Comparison of ENCODE assay signal across 28 cellular contexts in the genomic region with DNA sequence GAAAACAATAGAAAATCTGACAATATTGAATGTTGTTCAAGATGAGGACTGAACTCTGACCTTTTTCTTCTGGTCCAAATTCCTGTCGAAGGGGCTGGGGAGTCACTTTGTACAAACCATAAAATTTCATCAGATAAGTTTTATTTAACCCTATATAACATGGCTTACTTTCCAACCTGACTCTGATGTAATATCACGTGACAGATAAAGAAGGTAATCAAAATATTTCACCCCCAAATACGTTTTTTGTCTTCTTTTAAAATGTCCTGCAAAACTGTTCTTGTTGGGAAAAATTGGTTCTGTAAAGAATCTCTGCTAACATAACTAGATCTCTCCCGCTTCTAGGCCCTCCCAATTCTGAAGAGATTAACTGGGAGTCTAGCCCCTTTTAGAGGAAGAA.
"Had no signal": no experiment of that assay in that cellular context is flagged by ENCODE, and none has a peak within 500 bp of the region (broad histone marks: within the 10 kb centered on the region; RNA-seq: fewer than 3 reads in every experiment).

No MANE protein-coding gene starts in this region.

- ATAC-seq: esophagus mucosa; gastrocnemius medialis; left lobe of liver; natural killer cell; psoas muscle; right cardiac atrium; stimulated activated naive B cell treated with anti-CD40 and anti-IgM and Interleukin-4, amounts not matched to agents 10 μg/mL and 1 μg/mL and 100 μg/mL, for 72 hours; stimulated activated naive CD8-positive, alpha-beta T cell treated with anti-CD3 and anti-CD28 coated beads, Interleukin-15, amount 100 ng/mL, for 72 hours; upper lobe of right lung had no signal

- H3K4me1 ChIP-seq: gastrocnemius medialis, psoas muscle, spleen, suprapubic skin, transverse colon, upper lobe of right lung, uterus had no signal

- H3K27ac Mint-ChIP-seq: memory B cell; natural killer cell; stimulated activated naive B cell treated with anti-CD40 and anti-IgM and Interleukin-4, amounts not matched to agents 10 μg/mL and 1 μg/mL and 100 μg/mL, for 72 hours; stimulated activated naive CD8-positive, alpha-beta T cell treated with anti-CD3 and anti-CD28 coated beads, Interleukin-15, amount 100 ng/mL, for 72 hours had no signal

- H3K4me1 Mint-ChIP-seq: natural killer cell had no signal

- H3K9me3 ChIP-seq: ovary, suprapubic skin, uterus had no signal

- H3K27ac ChIP-seq: coronary artery, dorsolateral prefrontal cortex, epithelial cell of prostate, gastrocnemius medialis, ovary, psoas muscle, skin epidermis, spleen, suprapubic skin, transverse colon, upper lobe of right lung, uterus had no signal

- H3K4me3 Mint-ChIP-seq: memory B cell; natural killer cell; stimulated activated naive B cell treated with anti-CD40 and anti-IgM and Interleukin-4, amounts not matched to agents 10 μg/mL and 1 μg/mL and 100 μg/mL, for 72 hours; stimulated activated naive CD8-positive, alpha-beta T cell treated with anti-CD3 and anti-CD28 coated beads, Interleukin-15, amount 100 ng/mL, for 72 hours had no signal

- H3K4me3 ChIP-seq: coronary artery, dorsolateral prefrontal cortex, gastrocnemius medialis, lung, ovary, psoas muscle, skin epidermis, spleen, suprapubic skin, transverse colon, upper lobe of right lung, uterus had no signal

- H3K36me3 ChIP-seq: gastrocnemius medialis, ovary, spleen, suprapubic skin, transverse colon, upper lobe of right lung, uterus had no signal

- H3K27me3 Mint-ChIP-seq: memory B cell; stimulated activated naive B cell treated with anti-CD40 and anti-IgM and Interleukin-4, amounts not matched to agents 10 μg/mL and 1 μg/mL and 100 μg/mL, for 72 hours had no signal

- H3K27me3 ChIP-seq: dorsolateral prefrontal cortex, gastrocnemius medialis, spleen, suprapubic skin, transverse colon, upper lobe of right lung, uterus had no signal

- DNase-seq: dorsolateral prefrontal cortex; effector CD4-positive, alpha-beta T cell; foreskin fibroblast; gastrocnemius medialis; head of caudate nucleus; kidney; natural killer cell; occipital lobe; ovary; posterior cingulate gyrus; psoas muscle; right cardiac atrium; spleen; stimulated activated CD4-positive, alpha-beta T cell treated with anti-CD3 and anti-CD28 coated beads, Interleukin-15, amount 100 ng/mL, for 24 hours; stimulated activated CD4-positive, alpha-beta T cell treated with anti-CD3 and anti-CD28 coated beads, Interleukin-2, amount 100 ng/mL, for 48 hours; stimulated activated naive B cell treated with anti-CD40 and anti-IgM and Interleukin-4, amounts not matched to agents 10 μg/mL and 1 μg/mL and 100 μg/mL, for 72 hours; stimulated activated naive CD8-positive, alpha-beta T cell treated with anti-CD3 and anti-CD28 coated beads, Interleukin-15, amount 100 ng/mL, for 72 hours; transverse colon; upper lobe of right lung; uterus had no signal
